Comparison of ENCODE assay signal across 22 cellular contexts in genomic region chr6:89591745-89592144, GRCh38.
"Had no signal": no experiment of that assay in that cellular context is flagged by ENCODE, and none has a peak within 500 bp of the region (broad histone marks: within the 10 kb centered on the region; RNA-seq: fewer than 3 reads in every experiment).

No MANE protein-coding gene starts in this region.

- ATAC-seq: effector memory CD8-positive, alpha-beta T cell; esophagus mucosa; gastrocnemius medialis; heart right ventricle; left cardiac atrium; left lung; left ventricle myocardium superior; lower lobe of right lung had no signal

- H3K27ac ChIP-seq: colonic mucosa, epithelial cell of prostate, esophagus squamous epithelium, gastrocnemius medialis, heart right ventricle, left lung, lower lobe of right lung had no signal

- H3K27me3 ChIP-seq: colonic mucosa, esophagus squamous epithelium, gastrocnemius medialis, heart right ventricle, left lung had no signal

- H3K4me1 ChIP-seq: colonic mucosa, esophagus squamous epithelium, left lung, lower lobe of right lung had no signal

- H3K27me3 Mint-ChIP-seq: dendritic cell treated with granulocyte-macrophage colony-stimulating factor and Interleukin-4, amounts not matched to agents 40 ng/mL and 50 ng/mL, for 4 days; effector memory CD8-positive, alpha-beta T cell had no signal

- H3K36me3 ChIP-seq: colonic mucosa, esophagus squamous epithelium, gastrocnemius medialis, heart right ventricle, left lung, lower lobe of right lung had no signal

- H3K4me3 Mint-ChIP-seq: dendritic cell treated with granulocyte-macrophage colony-stimulating factor and Interleukin-4, amounts not matched to agents 40 ng/mL and 50 ng/mL, for 4 days; effector memory CD8-positive, alpha-beta T cell had no signal

- H3K9me3 Mint-ChIP-seq: dendritic cell treated with granulocyte-macrophage colony-stimulating factor and Interleukin-4, amounts not matched to agents 40 ng/mL and 50 ng/mL, for 4 days; effector memory CD8-positive, alpha-beta T cell had no signal

- H3K9me3 ChIP-seq: colonic mucosa, esophagus squamous epithelium, gastrocnemius medialis, heart right ventricle, left lung, lower lobe of right lung had no signal

- H3K4me3 ChIP-seq: colonic mucosa, esophagus squamous epithelium, gastrocnemius medialis, heart right ventricle, left lung, lower lobe of right lung had no signal

- DNase-seq: colonic mucosa; cortex of kidney; effector CD8-positive, alpha-beta T cell; effector memory CD8-positive, alpha-beta T cell; erythroblast; esophagus squamous epithelium; foreskin fibroblast; foreskin melanocyte; gastrocnemius medialis; glutamatergic neuron; head of caudate nucleus; heart right ventricle; hippocampal formation; left cardiac atrium; left lung; left ventricle myocardium superior; lower lobe of right lung; mesenchymal stem cell; midbrain had no signal

- H3K27ac Mint-ChIP-seq: dendritic cell treated with granulocyte-macrophage colony-stimulating factor and Interleukin-4, amounts not matched to agents 40 ng/mL and 50 ng/mL, for 4 days had no signal
